17 cellular contexts compared by ENCODE assay signal in the genomic region with DNA sequence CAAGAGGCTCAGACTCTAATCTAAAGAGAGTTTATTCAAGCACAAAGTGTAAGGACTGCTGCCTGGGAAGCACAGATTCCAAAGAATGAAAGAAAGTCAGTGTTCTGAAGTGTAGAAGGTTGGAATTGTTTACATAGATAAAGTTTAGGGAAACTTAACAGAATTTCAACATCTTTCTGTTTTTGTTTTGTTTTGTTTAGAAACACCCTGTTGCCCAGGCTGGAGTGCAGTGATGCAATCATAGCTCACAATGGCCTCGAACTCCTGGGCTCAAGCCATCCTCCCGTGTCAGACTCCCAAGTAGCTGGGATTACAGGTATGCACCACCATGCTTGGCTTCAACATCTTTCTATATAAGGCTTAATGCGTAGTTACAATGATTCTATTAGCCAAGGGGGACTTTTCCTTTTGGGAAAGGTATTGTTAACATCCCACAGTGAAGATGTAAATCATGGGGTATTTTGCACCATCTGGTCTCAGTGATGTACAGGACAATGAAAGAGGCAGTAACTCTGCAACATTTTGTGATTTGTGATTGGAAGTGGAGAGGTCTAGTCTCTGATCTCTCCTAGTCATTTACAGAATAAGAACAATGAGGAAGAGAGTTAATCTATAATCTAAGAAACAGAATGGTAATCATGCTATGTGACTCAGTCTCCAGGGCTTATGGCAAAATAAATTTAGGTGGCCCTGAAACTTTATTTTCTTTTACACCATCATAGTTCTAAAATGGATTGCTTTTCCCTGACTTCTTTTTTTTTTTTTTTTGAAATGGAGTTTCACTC. TPM values are rescaled to one million over a fixed set of nuclear protein-coding genes. Genes with fewer than 3 reads are reported as not detected.
DNase-seq lines count a peak whose midpoint lies in the region; FAIRE-seq and TF ChIP-seq lines count a peak whose summit lies in the region.
"Had no signal": no experiment of that assay in that cellular context is flagged by ENCODE, and none has a peak within 500 bp of the region (broad histone marks: within the 10 kb centered on the region; RNA-seq: fewer than 3 reads in every experiment).

No MANE protein-coding gene starts in this region.

- H3K9me3 ChIP-seq in adipocyte (ENCODE audit: control insufficient read depth, low read length) (no peaks in the 10 kb centered on the region), right atrium auricular region (no peaks in the 10 kb centered on the region), tibial nerve (no peaks in the 10 kb centered on the region)

- H3K9ac ChIP-seq in adipocyte (ENCODE audit: low read length), result no peak overlapping the region
- H3K9ac ChIP-seq: GM23248 had no signal

- TF ChIP-seq EP300 in tibial nerve (IDR thresholded peaks at IDR 0.05), result no peak

- no peak overlapping the region for H3K4me3 Mint-ChIP-seq in activated T-helper 2 cell treated with anti-CD3 and anti-CD28 coated beads, Interferon-gamma antibody, Interleukin-2, Interleukin-4, amounts not matched to agents 10 μg/mL and 5 μg/mL and 100 μg/mL, durations not matched to agents 14 hours and 24 hours and 36 hours (ENCODE audit: low read depth)
- H3K4me3 Mint-ChIP-seq: HFFc6 had no signal

- peaks cover 9% of the 10 kb centered on the region for H3K4me1 Mint-ChIP-seq in activated T-helper 2 cell treated with anti-CD3 and anti-CD28 coated beads, Interferon-gamma antibody, Interleukin-2, Interleukin-4, amounts not matched to agents 10 μg/mL and 5 μg/mL and 100 μg/mL, durations not matched to agents 14 hours and 24 hours and 36 hours (ENCODE audit: low read depth)

- no peak overlapping the region for H3K27ac Mint-ChIP-seq in activated T-helper 2 cell treated with anti-CD3 and anti-CD28 coated beads, Interferon-gamma antibody, Interleukin-2, Interleukin-4, amounts not matched to agents 10 μg/mL and 5 μg/mL and 100 μg/mL, durations not matched to agents 14 hours and 24 hours and 36 hours
- H3K27ac Mint-ChIP-seq: HFFc6 had no signal

- H3K36me3 Mint-ChIP-seq in activated T-helper 2 cell treated with anti-CD3 and anti-CD28 coated beads, Interferon-gamma antibody, Interleukin-2, Interleukin-4, amounts not matched to agents 10 μg/mL and 5 μg/mL and 100 μg/mL, durations not matched to agents 14 hours and 24 hours and 36 hours (ENCODE audit: low read depth), result no peaks in the 10 kb centered on the region

- no peak for TF ChIP-seq POLR2A in tibial nerve (IDR thresholded peaks at IDR 0.05)

- TF ChIP-seq CTCF in fibroblast of mammary gland (conservative IDR thresholded peaks at IDR 0.05; ENCODE audit: control insufficient read depth, insufficient read depth, low read depth, low read length) (no peak), right atrium auricular region (IDR thresholded peaks at IDR 0.05) (no peak), brain microvascular endothelial cell (IDR thresholded peaks at IDR 0.05; ENCODE audit: low read depth, low read length, missing control alignments) (no peak), tibial nerve (IDR thresholded peaks at IDR 0.05) (no peak)

- peak; percentile 49 for FAIRE-seq in GM19239 (lab: Jason Lieb, UNC)

- no peak for DNase-seq in GM19239 (ENCODE audit: insufficient read length, low spot score)
- peak; percentile 61 for DNase-seq in adipocyte (ENCODE audit: low read depth)
- peak; percentile 20 for DNase-seq in fibroblast of mammary gland (ENCODE audit: low read depth)
- DNase-seq in renal cortical epithelial cell (ENCODE audit: low read depth), result peak; percentile 85
- no peak for DNase-seq in right atrium auricular region (ENCODE audit: low spot score)
- no peak for DNase-seq in activated T-helper 2 cell treated with anti-CD3 and anti-CD28 coated beads, Interferon-gamma antibody, Interleukin-2, Interleukin-4, amounts not matched to agents 10 μg/mL and 5 μg/mL and 100 μg/mL, durations not matched to agents 14 hours and 24 hours and 36 hours (ENCODE audit: low spot score)
- no peak for DNase-seq in brain microvascular endothelial cell
- no peak for DNase-seq in tibial nerve (ENCODE audit: low spot score in 2 of 2)
- DNase-seq: ACHN, DMS53, GM23248, HFFc6, NCI-H1417, NCI-H2029, NCI-H2171 treated with DMSO at 0.1 percent for 48 hours, NCI-H510A treated with DMSO at 0.1 percent for 48 hours, SIG-M5 had no signal

- in situ Hi-C loops in brain microvascular endothelial cell (cut with HindIII; ENCODE audit: low pct_ligation_motif_present, low sequenced_read_pairs), result no loop called here

- no peak overlapping the region for H3K4me3 ChIP-seq in adipocyte (ENCODE audit: low read length)
- no peak overlapping the region for H3K4me3 ChIP-seq in fibroblast of mammary gland (ENCODE audit: control insufficient read depth, low read depth, low read length)
- no peak overlapping the region for H3K4me3 ChIP-seq in right atrium auricular region
- no peak overlapping the region for H3K4me3 ChIP-seq in brain microvascular endothelial cell (ENCODE audit: low read depth, low read length)
- no peak overlapping the region for H3K4me3 ChIP-seq in tibial nerve
- H3K4me3 ChIP-seq: GM23248 had no signal

- H3K36me3 ChIP-seq in adipocyte (ENCODE audit: control insufficient read depth, insufficient read depth, low read length, severe bottlenecking), result no peaks in the 10 kb centered on the region
- H3K36me3 ChIP-seq in right atrium auricular region, result no peaks in the 10 kb centered on the region
- H3K36me3 ChIP-seq in brain microvascular endothelial cell (replicated peaks), result no peaks in the 10 kb centered on the region
- no peaks in the 10 kb centered on the region for H3K36me3 ChIP-seq in tibial nerve

- H3K9me3 Mint-ChIP-seq in activated T-helper 2 cell treated with anti-CD3 and anti-CD28 coated beads, Interferon-gamma antibody, Interleukin-2, Interleukin-4, amounts not matched to agents 10 μg/mL and 5 μg/mL and 100 μg/mL, durations not matched to agents 14 hours and 24 hours and 36 hours, result no peaks in the 10 kb centered on the region
- H3K9me3 Mint-ChIP-seq: HFFc6 had no signal

- intact Hi-C loops in activated T-helper 2 cell treated with anti-CD3 and anti-CD28 coated beads, Interferon-gamma antibody, Interleukin-2, Interleukin-4, amounts not matched to agents 10 μg/mL and 5 μg/mL and 100 μg/mL, durations not matched to agents 14 hours and 24 hours and 36 hours (cut with micrococcal nuclease), result no loop called here

- H3K27me3 ChIP-seq in adipocyte (replicated peaks; ENCODE audit: control insufficient read depth, insufficient read depth, low read length) (peaks cover 37% of the 10 kb centered on the region), right atrium auricular region (no peaks in the 10 kb centered on the region), brain microvascular endothelial cell (replicated peaks) (no peaks in the 10 kb centered on the region), tibial nerve (no peaks in the 10 kb centered on the region)

- peaks cover 13% of the 10 kb centered on the region for H3K4me1 ChIP-seq in adipocyte (ENCODE audit: control insufficient read depth, insufficient read depth, low read length)
- no peaks in the 10 kb centered on the region for H3K4me1 ChIP-seq in right atrium auricular region
- peaks cover 0 to 7% (median 1%) of the 10 kb centered on the region in 4 donors for H3K4me1 ChIP-seq in tibial nerve

- no peak overlapping the region for H3K27ac ChIP-seq in right atrium auricular region
- no peak overlapping the region for H3K27ac ChIP-seq in brain microvascular endothelial cell
- H3K27ac ChIP-seq in tibial nerve, result no peak overlapping the region
- H3K27ac ChIP-seq: GM23248 had no signal

- WGBS in tibial nerve, 2 donors, result 73 to 77% methylated on average over 3 of the region's 3 CpGs

- peaks cover 2% of the 10 kb centered on the region for H3K27me3 Mint-ChIP-seq in activated T-helper 2 cell treated with anti-CD3 and anti-CD28 coated beads, Interferon-gamma antibody, Interleukin-2, Interleukin-4, amounts not matched to agents 10 μg/mL and 5 μg/mL and 100 μg/mL, durations not matched to agents 14 hours and 24 hours and 36 hours (ENCODE audit: low read depth)

RNA-seq across cellular contexts. Expression of a gene that starts 45.6 kb away (rescaled TPM):
- total RNA-seq in renal cortical epithelial cell, result 52.6 and 59.5 TPM in 2 replicates
- 10 to 100 TPM; 17.0 to 22.3 TPM for total RNA-seq in right atrium auricular region
- 119 and 132 TPM in 2 replicates for total RNA-seq in activated T-helper 2 cell treated with anti-CD3 and anti-CD28 coated beads, Interferon-gamma antibody, Interleukin-2, Interleukin-4, amounts not matched to agents 10 μg/mL and 5 μg/mL and 100 μg/mL, durations not matched to agents 14 hours and 24 hours and 36 hours
- 10 to 100 TPM; 32.1 to 43.5 (median 37.6) TPM for total RNA-seq in tibial nerve

Comparison
In these comparisons a context has a peak if more than half of its experiments do, and no peak if none do; other contexts are left out.
1. DNase-seq: peak in adipocyte (single experiment), fibroblast of mammary gland (single experiment) and renal cortical epithelial cell (single experiment); none in GM19239 (single experiment), right atrium auricular region (single experiment), activated T-helper 2 cell treated with anti-CD3 and anti-CD28 coated beads, Interferon-gamma antibody, Interleukin-2, Interleukin-4, amounts not matched to agents 10 μg/mL and 5 μg/mL and 100 μg/mL, durations not matched to agents 14 hours and 24 hours and 36 hours (single experiment), brain microvascular endothelial cell (single experiment) and tibial nerve (0 of 2).